ENCODE assay signal across 11 cellular contexts in the genomic region with DNA sequence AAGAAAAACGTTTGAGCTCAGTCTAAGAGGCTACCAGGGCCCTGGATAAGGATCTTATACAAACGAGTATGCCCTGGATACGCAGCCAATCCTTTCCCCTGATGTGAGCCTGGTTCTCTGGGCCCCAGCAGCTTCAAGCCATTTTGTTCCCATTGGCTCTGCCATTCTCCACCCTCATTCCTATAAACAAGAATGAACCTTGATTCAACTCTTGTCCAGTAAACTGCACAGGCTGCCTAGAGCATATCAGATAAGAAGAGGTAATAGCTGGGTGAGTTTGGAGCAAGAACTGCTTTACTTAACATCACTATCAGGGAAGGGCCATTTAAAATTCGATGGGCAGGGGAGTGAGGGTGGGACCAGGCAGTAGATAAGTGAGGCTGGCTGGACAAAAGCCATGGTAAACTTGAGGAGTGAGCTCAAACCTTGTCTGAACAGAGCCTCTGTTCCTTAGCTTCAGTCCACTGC. TPM values are rescaled to one million over a fixed set of nuclear protein-coding genes. Genes with fewer than 3 reads are reported as not detected.
DNase-seq lines count a peak whose midpoint lies in the region; ATAC-seq and TF ChIP-seq lines count a peak whose summit lies in the region.
"Had no signal": no experiment of that assay in that cellular context is flagged by ENCODE, and none has a peak within 500 bp of the region (broad histone marks: within the 10 kb centered on the region; RNA-seq: fewer than 3 reads in every experiment).

No MANE protein-coding gene starts in this region.

- peaks cover 44% of the 10 kb centered on the region for H3K4me1 ChIP-seq in CD8-positive, alpha-beta T cell (ENCODE audit: insufficient read depth, low read length)
- H3K4me1 ChIP-seq in Panc1 (ENCODE audit: control insufficient read depth, insufficient read depth, low read length) = no peaks in the 10 kb centered on the region; the same call in 1 of the 2 replicates
- peaks cover 0 to 37% (median 23%) of the 10 kb centered on the region in 12 donors for H3K4me1 ChIP-seq in heart left ventricle
- peaks cover 12% of the 10 kb centered on the region for H3K4me1 ChIP-seq in smooth muscle cell (ENCODE audit: low read depth)

- in situ Hi-C loops in Panc1 (cut with HindIII; ENCODE audit: low pct_unique_long_range_greater_than_20kb, low sequenced_read_pairs) = no loop called here

- peaks cover 66% of the 10 kb centered on the region for H3K4me1 Mint-ChIP-seq in CD8-positive, alpha-beta T cell (ENCODE audit: low read depth)

- no peak overlapping the region for H2AFZ ChIP-seq in smooth muscle cell (ENCODE audit: low read depth)

- TF ChIP-seq POLR2A in heart left ventricle (IDR thresholded peaks at IDR 0.05) = no peak

- no peak overlapping the region for H3K4me3 ChIP-seq in CD8-positive, alpha-beta T cell (ENCODE audit: low read depth, low read length)
- H3K4me3 ChIP-seq in Panc1 (ENCODE audit: low read depth in 2 of 2, low read length in 2 of 2) (no peak overlapping the region), heart left ventricle (no peak overlapping the region), smooth muscle cell (no peak overlapping the region)

- 33 to 46% (median 39%) methylated on average over 4 of the region's 4 CpGs for WGBS in heart left ventricle, 4 donors
- WGBS in smooth muscle cell (ENCODE audit: low lambda C conversion rate) = 29% methylated on average over 4 of the region's 4 CpGs

- H3K9me3 Mint-ChIP-seq in CD8-positive, alpha-beta T cell = no peaks in the 10 kb centered on the region
- H3K9me3 Mint-ChIP-seq: activated naive CD4-positive, alpha-beta T cell treated with anti-CD3 and anti-CD28 coated beads, Interleukin-2, amount 50 U/mL, for 24 hours had no signal

- no peak for ATAC-seq in CD8-positive, alpha-beta T cell
- ATAC-seq in Panc1 = peak; percentile 74
- ATAC-seq in heart left ventricle = peak; percentile 14 to 74 (median 44)
- ATAC-seq in sciatic nerve = peak; percentile 50
- no peak for ATAC-seq in HG03135 (IDR thresholded peaks at IDR 0.05; ENCODE audit: unreplicated experiment)
- no peak for ATAC-seq in GM18502 (IDR thresholded peaks at IDR 0.05; ENCODE audit: poor library complexity, unreplicated experiment)
- no peak for ATAC-seq in GM18907 (IDR thresholded peaks at IDR 0.05; ENCODE audit: unreplicated experiment)

- H3K4me2 ChIP-seq in smooth muscle cell = no peak overlapping the region

- DNase-seq in CD8-positive, alpha-beta T cell = no peak
- no peak for DNase-seq in Panc1 (ENCODE audit: low read depth, low spot score)
- no peak for DNase-seq in heart left ventricle
- no peak for DNase-seq in sciatic nerve (ENCODE audit: low spot score)
- no peak for DNase-seq in smooth muscle cell (lab: John Stamatoyannopoulos, UW; ENCODE audit: unreplicated experiment)
- DNase-seq: activated CD4-positive, CD25-positive, alpha-beta regulatory T cell treated with anti-CD3 and anti-CD28 coated beads, Interleukin-2, amount 50 U/mL, for 72 hours; NCI-H1092 had no signal

- H3K27ac Mint-ChIP-seq in CD8-positive, alpha-beta T cell = peak overlapping the region; percentile 52

- intact Hi-C loops in CD8-positive, alpha-beta T cell (cut with DNase I, micrococcal nuclease) = no loop called here
- intact Hi-C loops in Panc1 (cut with micrococcal nuclease; ENCODE audit: unreplicated experiment) = no loop called here
- intact Hi-C loops in heart left ventricle (cut with DNase I) = no loop called here
- intact Hi-C loops in sciatic nerve (cut with DNase I) = no loop called here

- no peaks in the 10 kb centered on the region for H3K79me2 ChIP-seq in smooth muscle cell (ENCODE audit: low read depth)

- CTCF ChIA-PET in CD8-positive, alpha-beta T cell (lab: Charles Lee) = interaction anchor here (0.7 to 3.4 kb wide), 8 partner anchors 9 to 171 kb away, joined by 3 to 26 read pairs (median 11); no protein-coding TSS in a partner anchor
- CTCF ChIA-PET in Panc1 (lab: Charles Lee) = interaction anchor here (0.6 kb wide), 1 partner anchor 21 kb away, joined by 17 read pairs; no protein-coding TSS in a partner anchor

- POLR2A ChIA-PET in CD8-positive, alpha-beta T cell (lab: Charles Lee) = interaction anchor here (1.0 to 2.9 kb wide), 4 partner anchors 9 to 33 kb away, joined by 3 to 21 read pairs (median 12); no protein-coding TSS in a partner anchor
- POLR2A ChIA-PET in Panc1 (lab: Charles Lee) = interaction anchor here (0.6 kb wide), 1 partner anchor 210 kb away, joined by 3 read pairs; no protein-coding TSS in a partner anchor

- H3K27me3 Mint-ChIP-seq in CD8-positive, alpha-beta T cell (ENCODE audit: low read depth) = no peaks in the 10 kb centered on the region
- H3K27me3 Mint-ChIP-seq: activated naive CD4-positive, alpha-beta T cell treated with anti-CD3 and anti-CD28 coated beads, Interleukin-2, amount 50 U/mL, for 24 hours had no signal

- H3F3A ChIP-seq in smooth muscle cell (ENCODE audit: low read depth) = no peaks in the 10 kb centered on the region

- no TSS peak for BruUV-seq in Panc1 (replicated peaks; lab: Mats Ljungman, UMichigan)

- no peaks in the 10 kb centered on the region for H3K9me3 ChIP-seq in CD8-positive, alpha-beta T cell (ENCODE audit: low read length)
- H3K9me3 ChIP-seq in Panc1 (ENCODE audit: control insufficient read depth, insufficient read depth, low read depth, low read length) (no peaks in the 10 kb centered on the region), heart left ventricle (no peaks in the 10 kb centered on the region), smooth muscle cell (replicated peaks; ENCODE audit: low read depth) (no peaks in the 10 kb centered on the region)

- H3K27ac ChIP-seq in CD8-positive, alpha-beta T cell (ENCODE audit: low read depth, low read length) = no peak overlapping the region
- H3K27ac ChIP-seq in Panc1 (ENCODE audit: low read length) (no peak overlapping the region; the same call in 1 of the 2 replicates), heart left ventricle (peak overlapping the region in 6 of 12 donors; percentile 9 to 41 (median 31)), smooth muscle cell (ENCODE audit: low read depth) (no peak overlapping the region)

- no peaks in the 10 kb centered on the region for H3K36me3 ChIP-seq in CD8-positive, alpha-beta T cell (ENCODE audit: insufficient read depth, low read length)
- H3K36me3 ChIP-seq in Panc1 (ENCODE audit: control insufficient read depth, insufficient read depth, low read length) = no peaks in the 10 kb centered on the region
- peaks cover 0 to 3% (median 0%) of the 10 kb centered on the region in 9 donors for H3K36me3 ChIP-seq in heart left ventricle
- no peaks in the 10 kb centered on the region for H3K36me3 ChIP-seq in smooth muscle cell (ENCODE audit: low read depth)

- H3K4me3 Mint-ChIP-seq in CD8-positive, alpha-beta T cell = no peak overlapping the region
- H3K4me3 Mint-ChIP-seq: activated naive CD4-positive, alpha-beta T cell treated with anti-CD3 and anti-CD28 coated beads, Interleukin-2, amount 50 U/mL, for 24 hours had no signal

- H3K36me3 Mint-ChIP-seq in CD8-positive, alpha-beta T cell = peaks cover 7% of the 10 kb centered on the region

- H3K9ac ChIP-seq in smooth muscle cell (ENCODE audit: low read depth) = no peak overlapping the region

- H4K20me1 ChIP-seq in smooth muscle cell (ENCODE audit: low read depth) = no peaks in the 10 kb centered on the region

- no peak for TF ChIP-seq CTCF in CD8-positive, alpha-beta T cell (IDR thresholded peaks at IDR 0.05)
- TF ChIP-seq CTCF in Panc1 (IDR thresholded peaks at IDR 0.05) (no peak), heart left ventricle (IDR thresholded peaks at IDR 0.05) (no peak), smooth muscle cell (IDR thresholded peaks at IDR 0.05; ENCODE audit: borderline replicate concordance, insufficient read depth, poor library complexity, severe bottlenecking) (no peak)

- H3K27me3 ChIP-seq in CD8-positive, alpha-beta T cell (ENCODE audit: insufficient read depth, low read length) = no peaks in the 10 kb centered on the region
- peaks cover 2% of the 10 kb centered on the region for H3K27me3 ChIP-seq in Panc1 (ENCODE audit: control insufficient read depth, insufficient read depth, low read length)
- H3K27me3 ChIP-seq in heart left ventricle = no peaks in the 10 kb centered on the region
- no peaks in the 10 kb centered on the region for H3K27me3 ChIP-seq in smooth muscle cell (ENCODE audit: low read depth)

RNA-seq across cellular contexts. Expression of a gene that starts 11.3 kb away (rescaled TPM):
- total RNA-seq in CD8-positive, alpha-beta T cell = 100 to 1,000 TPM; 751 to 765 TPM
- total RNA-seq in Panc1 (2021; ENCODE audit: unreplicated experiment) (6.1 TPM), heart left ventricle (100 to 1,000 TPM in 1 of 9 donors, 10 to 100 TPM in 8; 28.0 to 174 (median 42.1) TPM), sciatic nerve (83.5 TPM), smooth muscle cell (80.0 and 96.1 TPM in 2 replicates)
- polyA plus RNA-seq in Panc1 (2012; ENCODE audit: insufficient read length) = 1.5 TPM
- polyA plus RNA-seq in heart left ventricle (10 to 100 TPM; 23.8 to 77.3 TPM), smooth muscle cell (93.8 and 101 TPM in 2 replicates)

RNA-seq across cellular contexts. Expression of a gene that starts 34.3 kb away (rescaled TPM):
- not detected for total RNA-seq in CD8-positive, alpha-beta T cell
- not detected for total RNA-seq in Panc1 (2021; ENCODE audit: unreplicated experiment)
- not detected for polyA plus RNA-seq in Panc1 (2012; ENCODE audit: insufficient read length)
- total RNA-seq in heart left ventricle = 10 to 100 TPM in 4 of 9 donors, 1 to 10 TPM in 5; 6.1 to 33.2 (median 8.5) TPM
- polyA plus RNA-seq in heart left ventricle = 1 to 10 TPM; 3.0 to 7.0 TPM
- total RNA-seq in sciatic nerve = 126 TPM
- 247 and 332 TPM in 2 replicates for total RNA-seq in smooth muscle cell
- polyA plus RNA-seq in smooth muscle cell = 207 and 369 TPM in 2 replicates

Comparison
In these comparisons a context has a peak if more than half of its experiments do, and no peak if none do; other contexts are left out.
1. ATAC-seq: peak in Panc1 (single experiment), heart left ventricle (4 of 4) and sciatic nerve (single experiment); none in CD8-positive, alpha-beta T cell (single experiment), HG03135 (single experiment), GM18502 (single experiment) and GM18907 (single experiment).